In genomic region chr19:57613941-57614743, GRCh38 we compare ENCODE assay signal across 1 cellular context.
TF ChIP-seq lines count a peak whose summit lies in the region.

Gene ZNF134, plus strand, starts transcription at chr19:57614242. Its CDS starts 5,227 bp downstream, at chr19:57619469.

TF ChIP-seq in HepG2, 621 proteins besides CTCF, POLR2A, EP300 and RAD21 (continued from another document and continues in another):
- TF ChIP-seq ZNF142 (CRISPR knock-in tag; IDR thresholded peaks at IDR 0.05) (peak; percentile 40; the same call in 1 of the 2 replicates), ZNF205 (CRISPR knock-in tag; IDR thresholded peaks at IDR 0.05) (peak; percentile 36; the same call in 1 of the 2 replicates), ZNF335 (CRISPR knock-in tag; IDR thresholded peaks at IDR 0.05) (0 out of 2 replicates have a peak, but pooled peaks have one; percentile 55), HOXA3 (CRISPR knock-in tag; IDR thresholded peaks at IDR 0.05) (peak; percentile 89), CREM (IDR thresholded peaks at IDR 0.05) (peak; percentile 89), CREM (CRISPR knock-in tag; IDR thresholded peaks at IDR 0.05) (no peak), FOXC1 (CRISPR knock-in tag; IDR thresholded peaks at IDR 0.05; ENCODE audit: borderline replicate concordance) (peak; percentile 76; the same call in 1 of the 2 replicates), PPARG (CRISPR knock-in tag; conservative IDR thresholded peaks at IDR 0.05) (0 out of 2 replicates have a peak, but pooled peaks have one; percentile 14), MAX (IDR thresholded peaks at IDR 0.05) (peak; percentile 71), FOXK2 (IDR thresholded peaks at IDR 0.05) (no peak), ZNF713 (CRISPR knock-in tag; IDR thresholded peaks at IDR 0.05) (0 out of 2 replicates have a peak, but pooled peaks have one; percentile 59), KAT7 (CRISPR knock-in tag; IDR thresholded peaks at IDR 0.05; ENCODE audit: borderline replicate concordance) (peak; percentile 68; the same call in 1 of the 2 replicates), ATF2 (CRISPR knock-in tag; IDR thresholded peaks at IDR 0.05) (peak; percentile 21; the same call in 1 of the 2 replicates), MXD3 (CRISPR knock-in tag; IDR thresholded peaks at IDR 0.05) (peak; percentile 63), KMT2A (CRISPR knock-in tag; IDR thresholded peaks at IDR 0.05) (peak; percentile 78; the same call in 1 of the 2 replicates), KDM2A (CRISPR knock-in tag; IDR thresholded peaks at IDR 0.05; ENCODE audit: borderline replicate concordance, low read depth) (peak; percentile 84; the same call in 1 of the 2 replicates), DBP (CRISPR knock-in tag; IDR thresholded peaks at IDR 0.05; ENCODE audit: not compliant biosample characterization) (no peak), KLF15 (CRISPR knock-in tag; IDR thresholded peaks at IDR 0.05; ENCODE audit: borderline replicate concordance) (peak; percentile 52; the same call in 1 of the 2 replicates), ZNF547 (CRISPR knock-in tag; IDR thresholded peaks at IDR 0.05) (peak; percentile 41; the same call in 1 of the 2 replicates), ZNF276 (CRISPR knock-in tag; IDR thresholded peaks at IDR 0.05; ENCODE audit: low read depth) (0 out of 2 replicates have a peak, but pooled peaks have one; percentile 26), ARID4A (CRISPR knock-in tag; IDR thresholded peaks at IDR 0.05; ENCODE audit: borderline replicate concordance) (peak; percentile 93), ZNF687 (CRISPR knock-in tag; IDR thresholded peaks at IDR 0.05) (peak; percentile 81), IKZF5 (CRISPR knock-in tag; IDR thresholded peaks at IDR 0.05) (no peak; the same call in 1 of the 2 replicates), SAP130 (CRISPR knock-in tag; IDR thresholded peaks at IDR 0.05; ENCODE audit: low read depth) (peak; percentile 93)
- TF ChIP-seq, protein P1, sequence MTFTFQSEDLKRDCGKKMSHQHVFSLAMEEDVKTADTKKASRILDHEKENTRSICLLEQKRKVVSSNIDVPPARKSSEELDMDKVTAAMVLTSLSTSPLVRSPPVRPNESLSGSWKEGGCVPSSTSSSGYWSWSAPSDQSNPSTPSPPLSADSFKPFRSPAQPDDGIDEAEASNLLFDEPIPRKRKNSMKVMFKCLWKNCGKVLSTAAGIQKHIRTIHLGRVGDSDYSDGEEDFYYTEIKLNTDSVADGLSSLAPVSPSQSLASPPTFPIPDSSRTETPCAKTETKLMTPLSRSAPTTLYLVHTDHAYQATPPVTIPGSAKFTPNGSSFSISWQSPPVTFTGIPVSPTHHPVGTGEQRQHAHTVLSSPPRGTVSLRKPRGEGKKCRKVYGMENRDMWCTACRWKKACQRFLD (CRISPR knock-in tag; IDR thresholded peaks at IDR 0.05; ENCODE audit: borderline replicate concordance) = peak; percentile 79; the same call in 1 of the 2 replicates
- TF ChIP-seq, protein P2, sequence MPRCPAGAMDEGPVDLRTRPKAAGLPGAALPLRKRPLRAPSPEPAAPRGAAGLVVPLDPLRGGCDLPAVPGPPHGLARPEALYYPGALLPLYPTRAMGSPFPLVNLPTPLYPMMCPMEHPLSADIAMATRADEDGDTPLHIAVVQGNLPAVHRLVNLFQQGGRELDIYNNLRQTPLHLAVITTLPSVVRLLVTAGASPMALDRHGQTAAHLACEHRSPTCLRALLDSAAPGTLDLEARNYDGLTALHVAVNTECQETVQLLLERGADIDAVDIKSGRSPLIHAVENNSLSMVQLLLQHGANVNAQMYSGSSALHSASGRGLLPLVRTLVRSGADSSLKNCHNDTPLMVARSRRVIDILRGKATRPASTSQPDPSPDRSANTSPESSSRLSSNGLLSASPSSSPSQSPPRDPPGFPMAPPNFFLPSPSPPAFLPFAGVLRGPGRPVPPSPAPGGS (CRISPR knock-in tag; IDR thresholded peaks at IDR 0.05) = peak; percentile 56; the same call in 1 of the 2 replicates
